8 cellular contexts compared by ENCODE assay signal in genomic region chr4:96035727-96036126, GRCh38.
DNase-seq lines count a peak whose midpoint lies in the region; FAIRE-seq and TF ChIP-seq lines count a peak whose summit lies in the region.
"Had no signal": no experiment of that assay in that cellular context is flagged by ENCODE, and none has a peak within 500 bp of the region (broad histone marks: within the 10 kb centered on the region; RNA-seq: fewer than 3 reads in every experiment).

No MANE protein-coding gene starts in this region.

- no peak overlapping the region for H3K4me3 Mint-ChIP-seq in nephron progenitor cell
- no peak overlapping the region for H3K4me3 Mint-ChIP-seq in CD4-positive, alpha-beta memory T cell

- no peaks in the 10 kb centered on the region for H3K36me3 ChIP-seq in CD4-positive, alpha-beta memory T cell (ENCODE audit: insufficient read depth, low read length)

- no peak for FAIRE-seq in urothelium cell line (lab: Jason Lieb, UNC)
- FAIRE-seq: small intestine had no signal

- no peak for DNase-seq in GM13976 (ENCODE audit: low spot score)
- DNase-seq in M059J (ENCODE audit: low read depth): peak; percentile 7
- peak; percentile 4 for DNase-seq in cerebellar cortex (ENCODE audit: low spot score)
- DNase-seq in nephron progenitor cell: no peak
- DNase-seq in CD4-positive, alpha-beta memory T cell: no peak
- no peak for DNase-seq in urothelium cell line (ENCODE audit: low spot score)
- no peak for DNase-seq in activated CD4-positive, alpha-beta T cell treated with anti-CD3 and anti-CD28 coated beads for 1 hour
- DNase-seq: small intestine had no signal

- H3K36me3 Mint-ChIP-seq in nephron progenitor cell (ENCODE audit: low read depth): no peaks in the 10 kb centered on the region
- no peaks in the 10 kb centered on the region for H3K36me3 Mint-ChIP-seq in CD4-positive, alpha-beta memory T cell

- in situ Hi-C loops in GM13976 (cut with MboI; ENCODE audit: low sequenced_read_pairs, unreplicated experiment): no loop called here

- H3K27ac ChIP-seq in CD4-positive, alpha-beta memory T cell (ENCODE audit: low read depth, low read length): no peak overlapping the region

- no peaks in the 10 kb centered on the region for H3K27me3 ChIP-seq in CD4-positive, alpha-beta memory T cell (ENCODE audit: insufficient read depth, low read length)

- CTCF ChIA-PET in CD4-positive, alpha-beta memory T cell (lab: Charles Lee; ENCODE audit: partially characterized antibody): no interaction called here

- H3K27ac Mint-ChIP-seq in nephron progenitor cell: no peak overlapping the region
- no peak overlapping the region for H3K27ac Mint-ChIP-seq in CD4-positive, alpha-beta memory T cell

- no peaks in the 10 kb centered on the region for H3K27me3 Mint-ChIP-seq in nephron progenitor cell (ENCODE audit: low read depth, poor library complexity)
- no peaks in the 10 kb centered on the region for H3K27me3 Mint-ChIP-seq in CD4-positive, alpha-beta memory T cell

- no peak overlapping the region for H3K4me3 ChIP-seq in CD4-positive, alpha-beta memory T cell (ENCODE audit: low read length in 2 of 2)

- H3K4me1 ChIP-seq in CD4-positive, alpha-beta memory T cell (ENCODE audit: insufficient read depth, low read length): no peaks in the 10 kb centered on the region

- H3K9me3 ChIP-seq in CD4-positive, alpha-beta memory T cell (ENCODE audit: control insufficient read depth in 1 of 2, low read length in 2 of 2): no peaks in the 10 kb centered on the region

- no peaks in the 10 kb centered on the region for H3K4me1 Mint-ChIP-seq in nephron progenitor cell
- no peaks in the 10 kb centered on the region for H3K4me1 Mint-ChIP-seq in CD4-positive, alpha-beta memory T cell

- intact Hi-C loops in CD4-positive, alpha-beta memory T cell (cut with micrococcal nuclease): no loop called here

- peak; percentile 16 for TF ChIP-seq CTCF in GM13976 (IDR thresholded peaks at IDR 0.05; ENCODE audit: borderline replicate concordance, control extremely low read depth, extremely low read depth, insufficient read depth, missing control alignments)
- TF ChIP-seq CTCF in nephron progenitor cell (IDR thresholded peaks at IDR 0.05): peak; percentile 46

- POLR2A ChIA-PET in CD4-positive, alpha-beta memory T cell (lab: Charles Lee; ENCODE audit: partially characterized antibody): no interaction called here

- no peaks in the 10 kb centered on the region for H3K9me3 Mint-ChIP-seq in nephron progenitor cell
- H3K9me3 Mint-ChIP-seq in CD4-positive, alpha-beta memory T cell: peaks cover 0 to 9% (median under 1%) of the 10 kb centered on the region in 8 donors

Comparison
In these comparisons a context has a peak if more than half of its experiments do, and no peak if none do; other contexts are left out.
1. DNase-seq: peak in M059J (single experiment) and cerebellar cortex (single experiment); none in GM13976 (single experiment), nephron progenitor cell (single experiment), CD4-positive, alpha-beta memory T cell (0 of 5), urothelium cell line (single experiment) and activated CD4-positive, alpha-beta T cell treated with anti-CD3 and anti-CD28 coated beads for 1 hour (single experiment).